ENCODE assay signal across 9 cellular contexts in genomic region chr1:178581351-178581951, GRCh38.
DNase-seq lines count a peak whose midpoint lies in the region; ATAC-seq and TF ChIP-seq lines count a peak whose summit lies in the region.
"Had no signal": no experiment of that assay in that cellular context is flagged by ENCODE, and none has a peak within 500 bp of the region (broad histone marks: within the 10 kb centered on the region; RNA-seq: fewer than 3 reads in every experiment).

No MANE protein-coding gene starts in this region.

- no CpG with 5 or more reads among the region's 9 CpGs for WGBS in mesendoderm (ENCODE audit: extremely low coverage, insufficient coverage, low lambda C conversion rate)

- H3K4me3 ChIP-seq in mesendoderm (ENCODE audit: low read length) = no peak overlapping the region

- no peak overlapping the region for H2BK5ac ChIP-seq in mesendoderm (ENCODE audit: low read length)

- no peak overlapping the region for H3K27ac ChIP-seq in mesendoderm (ENCODE audit: low read depth, low read length)

- TF ChIP-seq POLR2A in erythroblast (IDR thresholded peaks at IDR 0.05; ENCODE audit: low read length) = no peak

- H2BK15ac ChIP-seq in mesendoderm (replicated peaks; ENCODE audit: low read depth) = no peak overlapping the region

- H3K23ac ChIP-seq in mesendoderm (ENCODE audit: low read length) = no peak overlapping the region

- H3K18ac ChIP-seq in mesendoderm (ENCODE audit: low read length) = no peak overlapping the region

- in situ Hi-C loops in ACHN (cut with HindIII; ENCODE audit: low pct_ligation_motif_present, low pct_unique_long_range_greater_than_20kb, low sequenced_read_pairs) = no loop called here

- peak; percentile 14 for DNase-seq in NCI-H1105 (lab: John Stamatoyannopoulos, UW)
- peak; percentile 77 for DNase-seq in mesendoderm
- no peak for DNase-seq in ACHN
- no peak for DNase-seq in erythroblast (lab: John Stamatoyannopoulos, UW)
- DNase-seq in NCI-H187 treated with DMSO at 0.1 percent for 48 hours (lab: John Stamatoyannopoulos, UW) = no peak
- DNase-seq in stimulated activated CD4-positive, alpha-beta T cell treated with anti-CD3 and anti-CD28 coated beads, Interleukin-2, amount 100 ng/mL, for 48 hours = no peak
- DNase-seq: left ventricle myocardium superior had no signal

- no peak overlapping the region for H4K8ac ChIP-seq in mesendoderm (ENCODE audit: low read depth, low read length)

- ATAC-seq in GM18909 (IDR thresholded peaks at IDR 0.05; ENCODE audit: poor library complexity, unreplicated experiment) (peak; percentile 86), HG02678 (IDR thresholded peaks at IDR 0.05; ENCODE audit: unreplicated experiment) (peak; percentile 84)

- no peak overlapping the region for H4K5ac ChIP-seq in mesendoderm (ENCODE audit: low read length)

- no peak overlapping the region for H2AK5ac ChIP-seq in mesendoderm (ENCODE audit: low read length)

- H3K4me2 ChIP-seq in mesendoderm (ENCODE audit: low read length) = no peak overlapping the region

- no peaks in the 10 kb centered on the region for H3K27me3 ChIP-seq in mesendoderm (ENCODE audit: insufficient read depth, low read length, poor library complexity)

- H3K79me1 ChIP-seq in mesendoderm (ENCODE audit: low read length) = no peaks in the 10 kb centered on the region

- H3K4ac ChIP-seq in mesendoderm (ENCODE audit: low read depth, low read length) = no peak overlapping the region

- H3K79me2 ChIP-seq in mesendoderm (ENCODE audit: control insufficient read depth, insufficient read depth, low read length) = no peaks in the 10 kb centered on the region

- no peak overlapping the region for H3K9ac ChIP-seq in mesendoderm (ENCODE audit: low read length)

- H3K4me1 ChIP-seq in mesendoderm (ENCODE audit: control insufficient read depth, low read depth, low read length) = no peaks in the 10 kb centered on the region

- no peak overlapping the region for H3K56ac ChIP-seq in mesendoderm (ENCODE audit: low read length)

- no peaks in the 10 kb centered on the region for H3K36me3 ChIP-seq in mesendoderm (ENCODE audit: control insufficient read depth, insufficient read depth, low read length)

- H2BK120ac ChIP-seq in mesendoderm (ENCODE audit: low read depth, low read length) = no peak overlapping the region

Comparison
In these comparisons a context has a peak if more than half of its experiments do, and no peak if none do; other contexts are left out.
1. DNase-seq: peak in NCI-H1105 (single experiment) and mesendoderm (single experiment); none in ACHN (single experiment), erythroblast (0 of 2), NCI-H187 treated with DMSO at 0.1 percent for 48 hours (single experiment) and stimulated activated CD4-positive, alpha-beta T cell treated with anti-CD3 and anti-CD28 coated beads, Interleukin-2, amount 100 ng/mL, for 48 hours (0 of 2).